8 cellular contexts compared by ENCODE assay signal in genomic region chr2:95121495-95122196, GRCh38. TPM values are rescaled to one million over a fixed set of nuclear protein-coding genes. Genes with fewer than 3 reads are reported as not detected.
DNase-seq lines count a peak whose midpoint lies in the region; ATAC-seq and TF ChIP-seq lines count a peak whose summit lies in the region.

Gene MRPS5 (minus strand): TSS chr2:95121808. CDS start chr2:95121791, 17 bp downstream.

- H3K27me3 Mint-ChIP-seq in T-helper 17 cell: no peaks in the 10 kb centered on the region

- in situ Hi-C loops in GM13976 (cut with MboI; ENCODE audit: low sequenced_read_pairs, unreplicated experiment): no loop called here

- peak; percentile 95 for DNase-seq in GM13976 (ENCODE audit: low spot score)
- DNase-seq in NCI-H128 (lab: John Stamatoyannopoulos, UW; ENCODE audit: unreplicated experiment): peak; percentile 50
- DNase-seq in T-helper 17 cell: peak; percentile 70 to 83 (median 79)
- DNase-seq in amygdala (lab: John Stamatoyannopoulos, UW): peak in 55 of 56 donors; percentile 32 to 87 (median 72)
- peak; percentile 70 for DNase-seq in right atrium auricular region (ENCODE audit: low spot score)
- no peak for DNase-seq in vagina (ENCODE audit: extremely low spot score in 2 of 2)

- peak within 1 kb of the TSS; percentile 96 for H3K27ac Mint-ChIP-seq in T-helper 17 cell

- H3K36me3 ChIP-seq in right atrium auricular region: peaks cover under 1% of the 10 kb centered on the region
- no peaks in the 10 kb centered on the region for H3K36me3 ChIP-seq in rectal smooth muscle tissue (ENCODE audit: control insufficient read depth, insufficient read depth, low read length)
- no peaks in the 10 kb centered on the region for H3K36me3 ChIP-seq in vagina

- ATAC-seq in HG02678 (IDR thresholded peaks at IDR 0.05; ENCODE audit: unreplicated experiment) (peak; percentile 91), T-helper 17 cell (peak; percentile 95)

- no peaks in the 10 kb centered on the region for H3K9me3 ChIP-seq in T-helper 17 cell (ENCODE audit: control insufficient read depth, low read length, poor library complexity, severe bottlenecking)
- no peaks in the 10 kb centered on the region for H3K9me3 ChIP-seq in right atrium auricular region
- no peaks in the 10 kb centered on the region for H3K9me3 ChIP-seq in vagina

- TF ChIP-seq CTCF in GM13976 (IDR thresholded peaks at IDR 0.05; ENCODE audit: borderline replicate concordance, control extremely low read depth, extremely low read depth, insufficient read depth, missing control alignments) (peak; percentile 21), right atrium auricular region (IDR thresholded peaks at IDR 0.05) (peak in 1 of 2 donors; percentile 18), vagina (IDR thresholded peaks at IDR 0.05) (no peak)

- H3K4me1 ChIP-seq in right atrium auricular region: peaks cover 0 to 23% of the 10 kb centered on the region in 2 donors
- peaks cover 10% of the 10 kb centered on the region for H3K4me1 ChIP-seq in rectal smooth muscle tissue (ENCODE audit: control insufficient read depth, insufficient read depth, low read length)
- H3K4me1 ChIP-seq in vagina: peaks cover 31% of the 10 kb centered on the region

- H3K27me3 ChIP-seq in right atrium auricular region: no peaks in the 10 kb centered on the region
- H3K27me3 ChIP-seq in rectal smooth muscle tissue (ENCODE audit: control insufficient read depth, insufficient read depth, low read length): no peaks in the 10 kb centered on the region
- no peaks in the 10 kb centered on the region for H3K27me3 ChIP-seq in vagina

- H3K4me3 ChIP-seq in right atrium auricular region (peak within 1 kb of the TSS; percentile 73 to 95), rectal smooth muscle tissue (ENCODE audit: low read length) (peak within 1 kb of the TSS; percentile 89), vagina (peak within 1 kb of the TSS; percentile 88 to 94)

- peaks cover 41% of the 10 kb centered on the region for H3K4me1 Mint-ChIP-seq in T-helper 17 cell

- TF ChIP-seq POLR2A in vagina (IDR thresholded peaks at IDR 0.05): peak in 1 of 2 donors; percentile 53

- H3K4me3 Mint-ChIP-seq in T-helper 17 cell: peak within 1 kb of the TSS; percentile 96

- peaks cover 6% of the 10 kb centered on the region for H3K36me3 Mint-ChIP-seq in T-helper 17 cell (ENCODE audit: low read depth)

- intact Hi-C loops in vagina (cut with DNase I): loop anchor here (5.0 kb wide), 1 partner anchor 41 kb away; no protein-coding TSS in a partner anchor

- H3K9ac ChIP-seq in rectal smooth muscle tissue (ENCODE audit: low read length): peak within 1 kb of the TSS; percentile 88

- H3K27ac ChIP-seq in right atrium auricular region (peak within 1 kb of the TSS; percentile 90 to 93), rectal smooth muscle tissue (ENCODE audit: low read depth, low read length) (peak within 1 kb of the TSS; percentile 98), vagina (peak within 1 kb of the TSS; percentile 80)

RNA-seq across cellular contexts. Expression of gene MRPS5, which starts in this region (rescaled TPM):
- 10 to 100 TPM; 30.1 TPM for total RNA-seq in T-helper 17 cell
- 10 to 100 TPM; 39.0 to 57.7 TPM for total RNA-seq in right atrium auricular region
- 55.0 TPM for total RNA-seq in vagina

Comparison
In these comparisons a context has a peak if more than half of its experiments do, and no peak if none do; other contexts are left out.
1. DNase-seq: peak in GM13976 (single experiment), NCI-H128 (single experiment), T-helper 17 cell (3 of 3), amygdala (55 of 56) and right atrium auricular region (single experiment); none in vagina (0 of 2).
2. Peak in every context shown above with its lines, with median percentiles within 50 percentile points of each other: H3K27ac ChIP-seq and H3K4me3 ChIP-seq.